In the genomic region with DNA sequence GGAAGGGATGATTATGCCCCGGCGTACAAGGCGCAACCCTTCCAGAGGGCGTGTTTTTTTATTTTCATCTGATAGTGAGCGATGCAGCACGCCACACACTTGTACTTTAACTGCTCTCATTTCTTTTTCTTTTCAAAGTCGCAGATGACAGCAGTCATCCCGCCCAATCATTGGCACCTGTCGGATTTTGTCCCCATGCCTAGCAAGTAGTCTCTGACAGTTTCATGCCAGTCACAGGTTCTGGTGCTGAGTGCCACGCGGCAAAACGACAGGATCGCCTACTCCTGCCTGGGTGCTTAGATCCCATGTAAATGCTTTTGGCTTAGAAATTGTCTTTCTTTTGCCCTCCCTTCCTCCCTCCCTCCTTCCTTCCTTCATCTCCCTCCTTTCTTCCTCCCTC, we compare ENCODE assay signal across 14 cellular contexts.
"Had no signal": no experiment of that assay in that cellular context is flagged by ENCODE, and none has a peak within 500 bp of the region (broad histone marks: within the 10 kb centered on the region; RNA-seq: fewer than 3 reads in every experiment).

No MANE protein-coding gene starts in this region.

- H3K27ac ChIP-seq: esophagus squamous epithelium, psoas muscle, sigmoid colon, uterus had no signal

- H3K9me3 ChIP-seq: esophagus squamous epithelium, mucosa of descending colon, psoas muscle, sigmoid colon, uterus had no signal

- DNase-seq: activated CD4-positive, alpha-beta memory T cell treated with anti-CD3 and anti-CD28 coated beads for 36 hours; activated gamma-delta T cell treated with Interleukin-2 at 50 U/mL for 16 hours; activated naive CD8-positive, alpha-beta T cell treated with anti-CD3 and anti-CD28 coated beads for 36 hours; activated T-cell treated with anti-CD3 and anti-CD28 coated beads, Interleukin-2, amount 50 U/mL, for 48 hours; esophagus squamous epithelium; foreskin fibroblast; mammary epithelial cell; mucosa of descending colon; natural killer cell; psoas muscle; sigmoid colon; stimulated activated CD4-positive, alpha-beta T cell treated with anti-CD3 and anti-CD28 coated beads, Interleukin-4, amount 100 ng/mL, for 24 hours; stimulated activated naive CD8-positive, alpha-beta T cell treated with anti-CD3 and anti-CD28 coated beads, Interleukin-15, amount 100 ng/mL, for 72 hours; uterus had no signal

- H3K4me1 ChIP-seq: esophagus squamous epithelium, psoas muscle, sigmoid colon, uterus had no signal

- H3K27me3 ChIP-seq: uterus had no signal

- H3K36me3 ChIP-seq: esophagus squamous epithelium, sigmoid colon, uterus had no signal

- H3K4me3 ChIP-seq: esophagus squamous epithelium, mucosa of descending colon, psoas muscle, sigmoid colon, uterus had no signal
